ENCODE assay signal across 8 cellular contexts in genomic region chr19:41701401-41702075, GRCh38. TPM values are rescaled to one million over a fixed set of nuclear protein-coding genes. Genes with fewer than 3 reads are reported as not detected.
DNase-seq lines count a peak whose midpoint lies in the region; ATAC-seq, FAIRE-seq and TF ChIP-seq lines count a peak whose summit lies in the region.

No MANE protein-coding gene starts in this region.

- H3K4me3 ChIP-seq in A673 (ENCODE audit: low read depth, low read length, poor library complexity, severe bottlenecking) (no peak overlapping the region), H1 (ENCODE audit: extremely low read depth in 1 of 4, insufficient read depth in 2 of 4, low read depth in 3 of 4, low read length in 4 of 4) (no peak overlapping the region)

- DNase-seq in A673 (ENCODE audit: low spot score) (peak; percentile 85), Daoy (ENCODE audit: low read depth) (peak; percentile 55), NCI-H1092 treated with DMSO at 0.1 percent for 48 hours (lab: John Stamatoyannopoulos, UW) (peak; percentile 43), H1 (ENCODE audit: low read depth in 1 of 2, low spot score in 2 of 2) (no peak), NCI-H446 treated with DMSO at 0.1 percent for 48 hours (lab: John Stamatoyannopoulos, UW) (no peak), DMS114 treated with DMSO at 0.1 percent for 48 hours (lab: John Stamatoyannopoulos, UW; ENCODE audit: unreplicated experiment) (no peak)

- TF ChIP-seq RAD21 in H1 (IDR thresholded peaks at IDR 0.05 in 1 of 2, conservative IDR thresholded peaks at IDR 0.05 in 1 of 2; ENCODE audit: low read depth in 2 of 2, low read length in 2 of 2): no peak

- H3K79me2 ChIP-seq in H1 (ENCODE audit: control insufficient read depth in 1 of 2, insufficient read depth in 2 of 2, low read length in 2 of 2): no peaks in the 10 kb centered on the region

- H3K23ac ChIP-seq in H1 (ENCODE audit: insufficient read length): no peak overlapping the region

- no peak overlapping the region for H2BK20ac ChIP-seq in H1 (ENCODE audit: low read length)

- no peaks in the 10 kb centered on the region for H3K79me1 ChIP-seq in H1 (ENCODE audit: low read depth, low read length)

- H4K8ac ChIP-seq in H1 (ENCODE audit: extremely low read depth, insufficient read depth, low read length): no peak overlapping the region

- H3K4me1 ChIP-seq in A673 (ENCODE audit: insufficient read depth, low read length, poor library complexity, severe bottlenecking): peaks cover 33% of the 10 kb centered on the region
- H3K4me1 ChIP-seq in H1 (replicated peaks in 1 of 4; ENCODE audit: control insufficient read depth in 3 of 4, insufficient read depth in 4 of 4, low read length in 3 of 4): no peaks in the 10 kb centered on the region

- H3K36me3 ChIP-seq in A673 (ENCODE audit: insufficient read depth, low read length, poor library complexity, severe bottlenecking): no peaks in the 10 kb centered on the region
- H3K36me3 ChIP-seq in H1 (ENCODE audit: control insufficient read depth in 2 of 4, insufficient read depth in 4 of 4, low read length in 3 of 4): no peaks in the 10 kb centered on the region

- H4K20me1 ChIP-seq in H1 (replicated peaks in 1 of 2; ENCODE audit: control insufficient read depth in 1 of 2, insufficient read depth in 2 of 2, low read length in 2 of 2): peaks cover 0 to 1% of the 10 kb centered on the region in 2 experiments

- TF ChIP-seq EP300 in H1 (IDR thresholded peaks at IDR 0.05; ENCODE audit: borderline replicate concordance in 1 of 2, low read depth in 2 of 2, low read length in 2 of 2): no peak

- H3K27ac ChIP-seq in A673 (ENCODE audit: low read depth, low read length, poor library complexity, severe bottlenecking) (peak overlapping the region; percentile 90), H1 (ENCODE audit: low read depth, low read length) (no peak overlapping the region)

- H3K4me2 ChIP-seq in H1 (ENCODE audit: insufficient read depth in 1 of 2, low read depth in 2 of 2, low read length in 2 of 2): no peak overlapping the region

- H3K9ac ChIP-seq in H1 (replicated peaks in 1 of 4; ENCODE audit: extremely low read depth in 1 of 4, low read depth in 3 of 4, low read length in 3 of 4): no peak overlapping the region

- POLR2A ChIA-PET in A673 (lab: Charles Lee; ENCODE audit: low non-redundant PET): interaction anchor here (0.6 kb wide), 1 partner anchor 52 kb away, joined by 4 read pairs; no protein-coding TSS in a partner anchor
- POLR2A ChIA-PET in H1 (lab: Charles Lee; ENCODE audit: partially characterized antibody): no interaction called here

- no peak overlapping the region for H2BK15ac ChIP-seq in H1 (ENCODE audit: low read length)

- CTCF ChIA-PET in A673 (lab: Charles Lee): interaction anchor here (0.5 to 1.7 kb wide), 8 partner anchors 11 to 438 kb away, joined by 3 to 12 read pairs (median 5); partner anchors contain the start of gene HNRNPUL1
- CTCF ChIA-PET in H1 (lab: Charles Lee; ENCODE audit: partially characterized antibody): interaction anchor here (1.1 kb wide), 1 partner anchor 14 kb away, joined by 3 read pairs; the partner anchor contains the start of gene CEACAM7

- H3K18ac ChIP-seq in H1 (ENCODE audit: extremely low read depth, low read length): no peak overlapping the region

- H3K14ac ChIP-seq in H1 (ENCODE audit: insufficient read length): no peak overlapping the region

- FAIRE-seq in H1 (lab: Jason Lieb, UNC): no peak

- no peak overlapping the region for H2BK120ac ChIP-seq in H1 (replicated peaks; ENCODE audit: low read depth, low read length)

- no peaks in the 10 kb centered on the region for H3K23me2 ChIP-seq in H1 (ENCODE audit: low read depth, low read length)

- no peak overlapping the region for H2BK5ac ChIP-seq in H1 (ENCODE audit: low read depth, low read length)

- no peak overlapping the region for H4K5ac ChIP-seq in H1 (ENCODE audit: insufficient read length, low read depth, low read length)

- H2AFZ ChIP-seq in H1 (ENCODE audit: low read length): no peak overlapping the region

- H2BK12ac ChIP-seq in H1 (ENCODE audit: low read depth, low read length): no peak overlapping the region

- intact Hi-C loops in A673 (cut with micrococcal nuclease; ENCODE audit: unreplicated experiment): loop anchor here (5.0 kb wide), 1 partner anchor 59 kb away; no protein-coding TSS in a partner anchor

- H3K9me3 ChIP-seq in A673 (ENCODE audit: low read depth, low read length, poor library complexity, severe bottlenecking): no peaks in the 10 kb centered on the region
- H3K9me3 ChIP-seq in H1 (ENCODE audit: insufficient read depth in 2 of 2, low read depth in 1 of 2, low read length in 1 of 2): peaks cover 80 to 89% of the 10 kb centered on the region in 2 experiments

- TSS peak; percentile 67 for BruUV-seq in A673 (replicated peaks; lab: Mats Ljungman, UMichigan)

- ATAC-seq in GM18873 (IDR thresholded peaks at IDR 0.05; ENCODE audit: low FRiP score, unreplicated experiment) (no peak), GM21423 (IDR thresholded peaks at IDR 0.05; ENCODE audit: unreplicated experiment) (no peak)

- no peak overlapping the region for H2AK5ac ChIP-seq in H1 (ENCODE audit: low read depth, low read length)

- peak; percentile 91 for TF ChIP-seq CTCF in A673 (conservative IDR thresholded peaks at IDR 0.05; ENCODE audit: low read depth, low read length)
- TF ChIP-seq CTCF in H1 (IDR thresholded peaks at IDR 0.05; ENCODE audit: control extremely low read depth in 1 of 3, insufficient read depth in 1 of 3, low read depth in 1 of 3, low read length in 3 of 3): peak in 2 of 3 experiments; percentile 13 to 27; a peak in 3 of 4 replicates

- 74% methylated on average over 9 of the region's 10 CpGs; no CpG with 5 or more reads in 1 of the 2 experiments for WGBS in H1 (ENCODE audit: extremely low coverage in 1 of 2, insufficient coverage in 1 of 2, insufficient read length in 1 of 2, insufficient replicate concordance in 2 of 2, low coverage in 1 of 2, low lambda C conversion rate in 2 of 2, missing lambda C conversion rate in 1 of 2), 2 experiments

- H3K56ac ChIP-seq in H1 (replicated peaks; ENCODE audit: insufficient read length, low read depth, low read length): no peak overlapping the region

- no peak overlapping the region for H3K4ac ChIP-seq in H1 (replicated peaks; ENCODE audit: insufficient read length, low read depth, low read length)

- no peak for TF ChIP-seq POLR2A in H1 (IDR thresholded peaks at IDR 0.05; ENCODE audit: control extremely low read depth in 1 of 2, low read depth in 2 of 2, low read length in 2 of 2)

- H3K27me3 ChIP-seq in A673 (replicated peaks; ENCODE audit: insufficient read depth, low read depth, low read length, poor library complexity) (no peaks in the 10 kb centered on the region), H1 (replicated peaks in 1 of 4; ENCODE audit: control insufficient read depth in 3 of 4, extremely low read depth in 1 of 4, insufficient read depth in 3 of 4, low read length in 3 of 4) (no peaks in the 10 kb centered on the region)

- H4K91ac ChIP-seq in H1 (replicated peaks; ENCODE audit: insufficient read length, low read length): no peak overlapping the region

TF ChIP-seq in H1, 55 proteins besides CTCF, POLR2A, EP300 and RAD21:
- TF ChIP-seq ASH2L (IDR thresholded peaks at IDR 0.05; ENCODE audit: low read length): no peak
- TF ChIP-seq FOSL1 (IDR thresholded peaks at IDR 0.05; ENCODE audit: insufficient read depth, low read depth, low read length): no peak
- no peak for TF ChIP-seq ZNF274 (IDR thresholded peaks at IDR 0.05; ENCODE audit: borderline replicate concordance, extremely low read depth, low read length)
- TF ChIP-seq SIRT6 (IDR thresholded peaks at IDR 0.05; ENCODE audit: low read length): no peak
- TF ChIP-seq GTF2F1 (IDR thresholded peaks at IDR 0.05; ENCODE audit: borderline replicate concordance, low read depth, low read length): no peak
- TF ChIP-seq SP2 (IDR thresholded peaks at IDR 0.05; ENCODE audit: low read length): no peak
- TF ChIP-seq SUZ12 (IDR thresholded peaks at IDR 0.05; ENCODE audit: low read length): no peak
- TF ChIP-seq CHD1 (IDR thresholded peaks at IDR 0.05; ENCODE audit: low read depth, low read length): no peak

RNA-seq across cellular contexts. Expression of gene CEACAM5, which starts 6.9 kb away (rescaled TPM):
- total RNA-seq in A673 (2021): 0.54 and 0.90 TPM in 2 replicates
- not detected in 2 replicates for total RNA-seq in Daoy (2014; rRNA removed; shearing (Covaris generic))
- not detected in 2 replicates for total RNA-seq in H1 (2021; fragmentation: NEBNext Ultra II Directional; extraction: Animal tissue kit (Norgen Biotek cat#: 25700))
- polyA plus RNA-seq in H1 (2011; rRNA removed): not detected in 2 replicates
- polyA plus RNA-seq in H1 (2011; cell fraction: cytosol; rRNA removed): not detected
- not detected for polyA plus RNA-seq in H1 (2011; cell fraction: nucleus; rRNA removed)
- polyA plus RNA-seq in H1 (2012, experiment 1 of 2): not detected in 4 replicates
- not detected for polyA plus RNA-seq in H1 (2012, experiment 2 of 2)
- polyA plus RNA-seq in H1 (2013, experiment 1 of 2): not detected
- not detected for polyA plus RNA-seq in H1 (2013, experiment 2 of 2)
- not detected in 2 replicates for polyA minus RNA-seq in H1 (2011; rRNA and poly(A)+ RNA removed)
- polyA minus RNA-seq in H1 (2011; cell fraction: cytosol; rRNA and poly(A)+ RNA removed): not detected
- not detected for polyA minus RNA-seq in H1 (2011; cell fraction: nucleus; rRNA and poly(A)+ RNA removed)

RNA-seq across cellular contexts. Expression of gene CEACAM7, which starts 13.5 kb away (rescaled TPM):
- total RNA-seq in A673 (2021): 0.43 and 0.44 TPM in 2 replicates
- total RNA-seq in Daoy (2014; rRNA removed; shearing (Covaris generic)): not detected in 2 replicates
- not detected in 2 replicates for total RNA-seq in H1 (2021; fragmentation: NEBNext Ultra II Directional; extraction: Animal tissue kit (Norgen Biotek cat#: 25700))
- polyA plus RNA-seq in H1 (2011; rRNA removed): not detected in 2 replicates
- not detected for polyA plus RNA-seq in H1 (2011; cell fraction: cytosol; rRNA removed)
- polyA plus RNA-seq in H1 (2011; cell fraction: nucleus; rRNA removed): not detected
- not detected in 4 replicates for polyA plus RNA-seq in H1 (2012, experiment 1 of 2)
- not detected for polyA plus RNA-seq in H1 (2012, experiment 2 of 2)
- not detected for polyA plus RNA-seq in H1 (2013, experiment 1 of 2)
- not detected for polyA plus RNA-seq in H1 (2013, experiment 2 of 2)
- polyA minus RNA-seq in H1 (2011; rRNA and poly(A)+ RNA removed): not detected in 2 replicates
- not detected for polyA minus RNA-seq in H1 (2011; cell fraction: cytosol; rRNA and poly(A)+ RNA removed)
- polyA minus RNA-seq in H1 (2011; cell fraction: nucleus; rRNA and poly(A)+ RNA removed): not detected

RNA-seq across cellular contexts. Expression of gene CEACAM6, which starts 53.8 kb away (rescaled TPM):
- total RNA-seq in A673 (2021): 2.1 and 2.4 TPM in 2 replicates
- not detected in 2 replicates for total RNA-seq in Daoy (2014; rRNA removed; shearing (Covaris generic))
- not detected in 2 replicates for total RNA-seq in H1 (2021; fragmentation: NEBNext Ultra II Directional; extraction: Animal tissue kit (Norgen Biotek cat#: 25700))
- not detected in 2 replicates for polyA plus RNA-seq in H1 (2011; rRNA removed)
- not detected for polyA plus RNA-seq in H1 (2011; cell fraction: cytosol; rRNA removed)
- polyA plus RNA-seq in H1 (2011; cell fraction: nucleus; rRNA removed): not detected
- polyA plus RNA-seq in H1 (2012, experiment 1 of 2): not detected in 4 replicates
- polyA plus RNA-seq in H1 (2012, experiment 2 of 2): not detected
- not detected for polyA plus RNA-seq in H1 (2013, experiment 1 of 2)
- not detected for polyA plus RNA-seq in H1 (2013, experiment 2 of 2)
- not detected in 2 replicates for polyA minus RNA-seq in H1 (2011; rRNA and poly(A)+ RNA removed)
- not detected for polyA minus RNA-seq in H1 (2011; cell fraction: cytosol; rRNA and poly(A)+ RNA removed)
- not detected for polyA minus RNA-seq in H1 (2011; cell fraction: nucleus; rRNA and poly(A)+ RNA removed)

Comparison
In these comparisons a context has a peak if more than half of its experiments do, and no peak if none do; other contexts are left out.
1. DNase-seq: peak in A673 (single experiment), Daoy (single experiment) and NCI-H1092 treated with DMSO at 0.1 percent for 48 hours (single experiment); none in H1 (0 of 2), NCI-H446 treated with DMSO at 0.1 percent for 48 hours (single experiment) and DMS114 treated with DMSO at 0.1 percent for 48 hours (single experiment).